1 cellular context compared by ENCODE assay signal in the genomic region with DNA sequence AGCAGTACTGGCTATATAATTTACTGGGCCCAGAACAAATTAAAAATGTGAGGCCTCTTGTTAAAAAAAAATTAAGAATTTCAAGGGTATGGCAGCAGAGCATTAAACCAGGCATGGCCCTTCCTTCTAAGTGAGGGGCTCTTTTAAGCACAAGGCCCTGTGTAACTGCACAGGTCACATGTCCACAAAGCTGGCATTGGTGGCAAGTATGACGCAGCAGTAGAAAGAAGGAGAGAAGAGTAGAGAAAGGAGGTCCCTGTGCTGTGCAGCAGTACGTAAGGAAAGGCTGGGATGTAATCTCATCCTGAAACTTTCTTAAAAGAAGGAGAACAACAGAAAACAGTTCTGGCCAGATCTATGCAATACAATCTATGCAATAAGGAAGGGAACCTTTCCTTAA.
TF ChIP-seq lines count a peak whose summit lies in the region.

No MANE protein-coding gene starts in this region.

TF ChIP-seq in HepG2, 621 proteins besides CTCF, POLR2A, EP300 and RAD21:
- TF ChIP-seq EEA1 (CRISPR knock-in tag; IDR thresholded peaks at IDR 0.05; ENCODE audit: borderline replicate concordance) = no peak
- no peak for TF ChIP-seq PRPF4 (IDR thresholded peaks at IDR 0.05; ENCODE audit: low read depth, low read length, poor library complexity, severe bottlenecking)
- TF ChIP-seq, protein P1, sequence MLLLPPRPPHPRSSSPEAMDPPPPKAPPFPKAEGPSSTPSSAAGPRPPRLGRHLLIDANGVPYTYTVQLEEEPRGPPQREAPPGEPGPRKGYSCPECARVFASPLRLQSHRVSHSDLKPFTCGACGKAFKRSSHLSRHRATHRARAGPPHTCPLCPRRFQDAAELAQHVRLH (CRISPR knock-in tag; IDR thresholded peaks at IDR 0.05; ENCODE audit: borderline replicate concordance, low read depth) = no peak
- TF ChIP-seq, protein P2, sequence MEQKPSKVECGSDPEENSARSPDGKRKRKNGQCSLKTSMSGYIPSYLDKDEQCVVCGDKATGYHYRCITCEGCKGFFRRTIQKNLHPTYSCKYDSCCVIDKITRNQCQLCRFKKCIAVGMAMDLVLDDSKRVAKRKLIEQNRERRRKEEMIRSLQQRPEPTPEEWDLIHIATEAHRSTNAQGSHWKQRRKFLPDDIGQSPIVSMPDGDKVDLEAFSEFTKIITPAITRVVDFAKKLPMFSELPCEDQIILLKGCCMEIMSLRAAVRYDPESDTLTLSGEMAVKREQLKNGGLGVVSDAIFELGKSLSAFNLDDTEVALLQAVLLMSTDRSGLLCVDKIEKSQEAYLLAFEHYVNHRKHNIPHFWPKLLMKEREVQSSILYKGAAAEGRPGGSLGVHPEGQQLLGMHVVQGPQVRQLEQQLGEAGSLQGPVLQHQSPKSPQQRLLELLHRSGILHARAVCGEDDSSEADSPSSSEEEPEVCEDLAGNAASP (CRISPR knock-in tag; IDR thresholded peaks at IDR 0.05; ENCODE audit: borderline replicate concordance) = no peak
- TF ChIP-seq ZNF589 (CRISPR knock-in tag; conservative IDR thresholded peaks at IDR 0.05) = no peak
- TF ChIP-seq, protein P3, sequence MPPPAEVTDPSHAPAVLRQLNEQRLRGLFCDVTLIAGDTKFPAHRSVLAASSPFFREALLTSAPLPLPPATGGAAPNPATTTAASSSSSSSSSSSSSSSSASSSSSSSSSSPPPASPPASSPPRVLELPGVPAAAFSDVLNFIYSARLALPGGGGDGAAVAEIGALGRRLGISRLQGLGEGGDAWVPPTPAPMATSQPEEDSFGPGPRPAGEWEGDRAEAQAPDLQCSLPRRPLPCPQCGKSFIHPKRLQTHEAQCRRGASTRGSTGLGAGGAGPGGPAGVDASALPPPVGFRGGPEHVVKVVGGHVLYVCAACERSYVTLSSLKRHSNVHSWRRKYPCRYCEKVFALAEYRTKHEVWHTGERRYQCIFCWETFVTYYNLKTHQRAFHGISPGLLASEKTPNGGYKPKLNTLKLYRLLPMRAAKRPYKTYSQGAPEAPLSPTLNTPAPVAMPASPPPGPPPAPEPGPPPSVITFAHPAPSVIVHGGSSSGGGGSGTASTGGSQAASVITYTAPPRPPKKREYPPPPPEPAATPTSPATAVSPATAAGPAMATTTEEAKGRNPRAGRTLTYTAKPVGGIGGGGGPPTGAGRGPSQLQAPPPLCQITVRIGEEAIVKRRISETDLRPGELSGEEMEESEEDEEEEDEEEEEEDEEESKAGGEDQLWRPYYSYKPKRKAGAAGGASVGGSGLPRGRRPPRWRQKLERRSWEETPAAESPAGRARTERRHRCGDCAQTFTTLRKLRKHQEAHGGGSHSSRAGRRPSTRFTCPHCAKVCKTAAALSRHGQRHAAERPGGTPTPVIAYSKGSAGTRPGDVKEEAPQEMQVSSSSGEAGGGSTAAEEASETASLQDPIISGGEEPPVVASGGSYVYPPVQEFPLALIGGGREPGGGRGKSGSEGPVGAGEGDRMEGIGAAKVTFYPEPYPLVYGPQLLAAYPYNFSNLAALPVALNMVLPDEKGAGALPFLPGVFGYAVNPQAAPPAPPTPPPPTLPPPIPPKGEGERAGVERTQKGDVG (CRISPR knock-in tag; IDR thresholded peaks at IDR 0.05; ENCODE audit: borderline replicate concordance) = no peak
- no peak for TF ChIP-seq CAMTA2 (CRISPR knock-in tag; IDR thresholded peaks at IDR 0.05; ENCODE audit: borderline replicate concordance)
- TF ChIP-seq ZFP90 (CRISPR knock-in tag; IDR thresholded peaks at IDR 0.05; ENCODE audit: borderline replicate concordance) = no peak
- TF ChIP-seq, protein P4, sequence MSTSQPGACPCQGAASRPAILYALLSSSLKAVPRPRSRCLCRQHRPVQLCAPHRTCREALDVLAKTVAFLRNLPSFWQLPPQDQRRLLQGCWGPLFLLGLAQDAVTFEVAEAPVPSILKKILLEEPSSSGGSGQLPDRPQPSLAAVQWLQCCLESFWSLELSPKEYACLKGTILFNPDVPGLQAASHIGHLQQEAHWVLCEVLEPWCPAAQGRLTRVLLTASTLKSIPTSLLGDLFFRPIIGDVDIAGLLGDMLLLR (CRISPR knock-in tag; IDR thresholded peaks at IDR 0.05) = no peak
- TF ChIP-seq RXRA (CRISPR knock-in tag; IDR thresholded peaks at IDR 0.05) = no peak
- TF ChIP-seq, protein P5, sequence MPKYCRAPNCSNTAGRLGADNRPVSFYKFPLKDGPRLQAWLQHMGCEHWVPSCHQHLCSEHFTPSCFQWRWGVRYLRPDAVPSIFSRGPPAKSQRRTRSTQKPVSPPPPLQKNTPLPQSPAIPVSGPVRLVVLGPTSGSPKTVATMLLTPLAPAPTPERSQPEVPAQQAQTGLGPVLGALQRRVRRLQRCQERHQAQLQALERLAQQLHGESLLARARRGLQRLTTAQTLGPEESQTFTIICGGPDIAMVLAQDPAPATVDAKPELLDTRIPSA (CRISPR knock-in tag; IDR thresholded peaks at IDR 0.05; ENCODE audit: borderline replicate concordance) = no peak
- no peak for TF ChIP-seq ZNF552 (CRISPR knock-in tag; IDR thresholded peaks at IDR 0.05; ENCODE audit: borderline replicate concordance)
- TF ChIP-seq, protein P6, sequence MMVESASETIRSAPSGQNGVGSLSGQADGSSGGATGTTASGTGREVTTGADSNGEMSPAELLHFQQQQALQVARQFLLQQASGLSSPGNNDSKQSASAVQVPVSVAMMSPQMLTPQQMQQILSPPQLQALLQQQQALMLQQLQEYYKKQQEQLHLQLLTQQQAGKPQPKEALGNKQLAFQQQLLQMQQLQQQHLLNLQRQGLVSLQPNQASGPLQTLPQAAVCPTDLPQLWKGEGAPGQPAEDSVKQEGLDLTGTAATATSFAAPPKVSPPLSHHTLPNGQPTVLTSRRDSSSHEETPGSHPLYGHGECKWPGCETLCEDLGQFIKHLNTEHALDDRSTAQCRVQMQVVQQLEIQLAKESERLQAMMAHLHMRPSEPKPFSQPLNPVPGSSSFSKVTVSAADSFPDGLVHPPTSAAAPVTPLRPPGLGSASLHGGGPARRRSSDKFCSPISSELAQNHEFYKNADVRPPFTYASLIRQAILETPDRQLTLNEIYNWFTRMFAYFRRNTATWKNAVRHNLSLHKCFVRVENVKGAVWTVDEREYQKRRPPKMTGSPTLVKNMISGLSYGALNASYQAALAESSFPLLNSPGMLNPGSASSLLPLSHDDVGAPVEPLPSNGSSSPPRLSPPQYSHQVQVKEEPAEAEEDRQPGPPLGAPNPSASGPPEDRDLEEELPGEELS (CRISPR knock-in tag; IDR thresholded peaks at IDR 0.05) = no peak
- no peak for TF ChIP-seq RFXANK (CRISPR knock-in tag; IDR thresholded peaks at IDR 0.05)
- TF ChIP-seq ZBTB42 (CRISPR knock-in tag; IDR thresholded peaks at IDR 0.05) = no peak
- TF ChIP-seq THYN1 (CRISPR knock-in tag; IDR thresholded peaks at IDR 0.05; ENCODE audit: borderline replicate concordance, low read depth) = no peak
- TF ChIP-seq MAFF (IDR thresholded peaks at IDR 0.05; ENCODE audit: low read depth, low read length) = no peak
